ENCODE assay signal across 23 cellular contexts in the genomic region with DNA sequence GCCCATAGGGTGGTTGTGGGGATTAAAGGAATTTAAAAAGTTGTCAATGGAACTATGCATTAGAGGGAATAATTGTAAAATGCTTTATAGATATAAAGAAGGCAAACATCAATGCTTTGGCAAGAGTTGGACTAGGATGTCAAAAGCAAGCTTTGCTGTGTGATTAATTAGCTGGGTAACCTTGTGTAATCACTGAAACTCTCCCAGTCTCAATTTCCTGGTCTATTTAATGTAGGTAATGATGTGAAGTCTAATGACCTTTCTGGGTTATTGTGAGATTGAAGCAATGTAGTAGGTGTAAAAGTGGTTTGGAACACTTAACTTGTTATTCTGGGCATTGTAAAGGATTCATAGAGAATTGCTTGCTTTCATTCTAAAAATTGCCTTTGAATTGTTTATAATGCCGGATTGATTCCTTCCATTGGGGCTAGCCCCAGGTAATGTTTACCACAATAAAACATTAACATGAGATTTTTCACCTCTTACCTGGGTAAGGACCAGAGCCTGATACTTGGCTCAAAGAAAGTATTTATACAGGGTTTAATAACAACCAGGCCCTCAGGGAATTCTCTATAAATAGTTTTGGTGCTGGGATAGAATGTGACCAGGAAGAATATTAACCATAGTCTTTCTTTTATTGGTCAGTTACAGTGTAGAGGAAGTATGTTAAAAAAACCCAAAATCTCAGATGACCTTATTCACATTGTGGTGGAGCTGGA. TPM values are rescaled to one million over a fixed set of nuclear protein-coding genes. Genes with fewer than 3 reads are reported as not detected.
DNase-seq lines count a peak whose midpoint lies in the region; ATAC-seq, FAIRE-seq and TF ChIP-seq lines count a peak whose summit lies in the region.
"Had no signal": no experiment of that assay in that cellular context is flagged by ENCODE, and none has a peak within 500 bp of the region (broad histone marks: within the 10 kb centered on the region; RNA-seq: fewer than 3 reads in every experiment).

No MANE protein-coding gene starts in this region.

- H3K36me3 ChIP-seq in GM12878 (ENCODE audit: control insufficient read depth in 2 of 2, insufficient read depth in 2 of 2, low read length in 1 of 2): no peaks in the 10 kb centered on the region
- no peaks in the 10 kb centered on the region for H3K36me3 ChIP-seq in CD8-positive, alpha-beta T cell (ENCODE audit: insufficient read depth, low read length)
- H3K36me3 ChIP-seq: right atrium auricular region had no signal

- no peak for FAIRE-seq in GM12878 (lab: Jason Lieb, UNC)
- FAIRE-seq in D721Med (lab: Jason Lieb, UNC): no peak
- FAIRE-seq: GM12891, GM19239 had no signal

- H3K27me3 ChIP-seq in GM12878 (replicated peaks in 1 of 2; ENCODE audit: control insufficient read depth in 2 of 2, insufficient read depth in 2 of 2, low read length in 1 of 2): no peaks in the 10 kb centered on the region
- no peaks in the 10 kb centered on the region for H3K27me3 ChIP-seq in CD8-positive, alpha-beta T cell (ENCODE audit: insufficient read depth, low read length)
- H3K27me3 ChIP-seq: right atrium auricular region had no signal

- peaks cover 15% of the 10 kb centered on the region for H3K4me1 Mint-ChIP-seq in CD8-positive, alpha-beta T cell (ENCODE audit: low read depth)

- no peaks in the 10 kb centered on the region for H3K9me3 Mint-ChIP-seq in CD8-positive, alpha-beta T cell
- H3K9me3 Mint-ChIP-seq: activated CD4-positive, alpha-beta T cell treated with anti-CD3 and anti-CD28 coated beads, Interleukin-2, amount 10 ng/mL, durations not matched to agents 24 days and 14 days; CD4-positive, alpha-beta memory T cell had no signal

- no peaks in the 10 kb centered on the region for H3K36me3 Mint-ChIP-seq in CD8-positive, alpha-beta T cell
- H3K36me3 Mint-ChIP-seq: activated CD8-positive, alpha-beta memory T cell treated with anti-CD3 and anti-CD28 coated beads, Interleukin-2, amount 10 ng/mL, durations not matched to agents 7 days and 5 days; activated naive CD8-positive, alpha-beta T cell; type B pancreatic cell had no signal

- no peak for TF ChIP-seq RAD21 in GM12878 (IDR thresholded peaks at IDR 0.05; ENCODE audit: insufficient read depth, low read depth, low read length)

- H3K27ac ChIP-seq in GM12878 (ENCODE audit: control insufficient read depth, insufficient read depth): no peak overlapping the region
- no peak overlapping the region for H3K27ac ChIP-seq in CD8-positive, alpha-beta T cell (ENCODE audit: low read depth, low read length)
- H3K27ac ChIP-seq: KMS-11, right atrium auricular region had no signal

- H2AFZ ChIP-seq in GM12878 (ENCODE audit: control insufficient read depth, low read depth, low read length): no peak overlapping the region

- H3K4me2 ChIP-seq in GM12878 (ENCODE audit: control insufficient read depth, insufficient read depth): no peak overlapping the region
- H3K4me2 ChIP-seq: KMS-11 had no signal

- H3K4me3 Mint-ChIP-seq in CD8-positive, alpha-beta T cell: no peak overlapping the region
- H3K4me3 Mint-ChIP-seq: activated CD4-positive, alpha-beta T cell treated with anti-CD3 and anti-CD28 coated beads, Interleukin-2, amount 10 ng/mL, durations not matched to agents 24 days and 14 days; activated CD8-positive, alpha-beta memory T cell treated with anti-CD3 and anti-CD28 coated beads, Interleukin-2, amount 10 ng/mL, durations not matched to agents 7 days and 5 days; activated naive CD8-positive, alpha-beta T cell; activated T-helper 1 cell treated with anti-CD3 and anti-CD28 coated beads, Interleukin-12 subunit alpha, Interleukin-12 subunit beta, Interleukin-2, Interleukin-4 antibody, amounts not matched to agents 30 ng/mL and 10 ng/mL and 1 ng/mL, durations not matched to agents 14 hours and 24 hours and 36 hours; CD4-positive, alpha-beta memory T cell; naive thymus-derived CD4-positive, alpha-beta T cell; T-helper 1 cell treated with Interleukin-12 subunit alpha and Interleukin-12 subunit beta and Interleukin-4 antibody, amounts not matched to agents 30 μg/mL and 1 μg/mL, for 36 hours; type B pancreatic cell had no signal

- no peaks in the 10 kb centered on the region; the same call in 2 of the 3 replicates for H3K9me3 ChIP-seq in GM12878 (replicated peaks; ENCODE audit: control insufficient read depth, insufficient read depth, low read length)
- no peaks in the 10 kb centered on the region for H3K9me3 ChIP-seq in CD8-positive, alpha-beta T cell (ENCODE audit: low read length)
- H3K9me3 ChIP-seq: right atrium auricular region had no signal

- no TSS peak for BruUV-seq in GM12878 (replicated peaks; lab: Mats Ljungman, UMichigan)

- no peak overlapping the region for H3K27ac Mint-ChIP-seq in CD8-positive, alpha-beta T cell
- H3K27ac Mint-ChIP-seq: activated CD4-positive, alpha-beta T cell treated with anti-CD3 and anti-CD28 coated beads, Interleukin-2, amount 10 ng/mL, durations not matched to agents 24 days and 14 days; activated CD8-positive, alpha-beta memory T cell treated with anti-CD3 and anti-CD28 coated beads, Interleukin-2, amount 10 ng/mL, durations not matched to agents 7 days and 5 days; activated naive CD8-positive, alpha-beta T cell; activated T-helper 1 cell treated with anti-CD3 and anti-CD28 coated beads, Interleukin-12 subunit alpha, Interleukin-12 subunit beta, Interleukin-2, Interleukin-4 antibody, amounts not matched to agents 30 ng/mL and 10 ng/mL and 1 ng/mL, durations not matched to agents 14 hours and 24 hours and 36 hours; T-helper 1 cell treated with Interleukin-12 subunit alpha and Interleukin-12 subunit beta and Interleukin-4 antibody, amounts not matched to agents 30 μg/mL and 1 μg/mL, for 36 hours; type B pancreatic cell had no signal

- H3K4me3 ChIP-seq in GM12878: no peak overlapping the region
- no peak overlapping the region for H3K4me3 ChIP-seq in CD8-positive, alpha-beta T cell (ENCODE audit: low read depth, low read length)
- H3K4me3 ChIP-seq: right atrium auricular region had no signal

- H4K20me1 ChIP-seq in GM12878 (ENCODE audit: control insufficient read depth, insufficient read depth): no peaks in the 10 kb centered on the region

- DNase-seq in DMS153 (lab: John Stamatoyannopoulos, UW) (peak; percentile 52), HT-29 (ENCODE audit: low spot score) (peak; percentile 36), GM12878 (ENCODE audit: low read depth, low spot score) (no peak), kidney tubule cell (ENCODE audit: low spot score) (peak; percentile 33), NCI-H2227 treated with DMSO at 0.1 percent for 48 hours (lab: John Stamatoyannopoulos, UW) (no peak), D721Med (ENCODE audit: insufficient read length, low spot score) (no peak)
- no peak for DNase-seq in CD8-positive, alpha-beta T cell
- DNase-seq: activated CD4-positive, alpha-beta T cell treated with anti-CD3 and anti-CD28 coated beads, Interleukin-2, amount 10 ng/mL, durations not matched to agents 24 days and 14 days; activated CD8-positive, alpha-beta memory T cell treated with anti-CD3 and anti-CD28 coated beads, Interleukin-2, amount 10 ng/mL, durations not matched to agents 7 days and 5 days; CD4-positive, alpha-beta memory T cell; DMS79 treated with DMSO at 0.1 percent for 48 hours; naive thymus-derived CD4-positive, alpha-beta T cell; NK-92 treated with Interleukin-12 subunit alpha and Interleukin-12 subunit beta, amount 100 ng/mL, for 24 hours; occipital lobe had no signal

- intact Hi-C loops in GM12878 (cut with micrococcal nuclease; ENCODE audit: unreplicated experiment): no loop called here
- intact Hi-C loops in CD8-positive, alpha-beta T cell (cut with DNase I, micrococcal nuclease): no loop called here

- SMC1A ChIA-PET in GM12878 (lab: Charles Lee; ENCODE audit: uncharacterized antibody, unreplicated experiment): no interaction called here

- TF ChIP-seq CTCF in GM12878 (IDR thresholded peaks at IDR 0.05 in 2 of 3, conservative IDR thresholded peaks at IDR 0.05 in 1 of 3; ENCODE audit: control insufficient read depth in 2 of 3, extremely low read depth in 1 of 3, insufficient read depth in 1 of 3, low read depth in 3 of 3, low read length in 3 of 3) (no peak), D721Med (IDR thresholded peaks at IDR 0.05; ENCODE audit: insufficient read depth, missing control alignments) (no peak)
- no peak for TF ChIP-seq CTCF in CD8-positive, alpha-beta T cell (IDR thresholded peaks at IDR 0.05)

- in situ Hi-C loops in GM12878 (cut with MboI): no loop called here

- 25% methylated on average over 1 of the region's 1 CpG for WGBS in GM12878 (ENCODE audit: insufficient coverage, insufficient replicate concordance, low lambda C conversion rate, missing lambda C conversion rate)

- no peaks in the 10 kb centered on the region for H3K4me1 ChIP-seq in GM12878 (ENCODE audit: control insufficient read depth, insufficient read depth, low read length)
- H3K4me1 ChIP-seq in CD8-positive, alpha-beta T cell (ENCODE audit: insufficient read depth, low read length): peaks cover 9% of the 10 kb centered on the region
- H3K4me1 ChIP-seq: right atrium auricular region had no signal

- ATAC-seq in GM12878 (peak; percentile 33; the same call in 2 of the 3 replicates), HG02588 (IDR thresholded peaks at IDR 0.05; ENCODE audit: unreplicated experiment) (no peak)
- ATAC-seq in CD8-positive, alpha-beta T cell: no peak
- ATAC-seq: activated CD8-positive, alpha-beta memory T cell treated with anti-CD3 and anti-CD28 coated beads, Interleukin-2, amount 10 ng/mL, durations not matched to agents 7 days and 5 days; naive thymus-derived CD4-positive, alpha-beta T cell had no signal

- RAD21 ChIA-PET in GM12878 (lab: Charles Lee; ENCODE audit: unreplicated experiment): no interaction called here

- no peak for TF ChIP-seq EP300 in GM12878 (IDR thresholded peaks at IDR 0.05; ENCODE audit: borderline replicate concordance in 1 of 2, control insufficient read depth in 1 of 2, low read depth in 2 of 2, low read length in 2 of 2)

- H3K9ac ChIP-seq in GM12878 (ENCODE audit: control insufficient read depth, insufficient read depth, low read length): no peak overlapping the region
- H3K9ac ChIP-seq: KMS-11 had no signal

- H3K27me3 Mint-ChIP-seq in CD8-positive, alpha-beta T cell (ENCODE audit: low read depth): no peaks in the 10 kb centered on the region
- H3K27me3 Mint-ChIP-seq: activated CD4-positive, alpha-beta T cell treated with anti-CD3 and anti-CD28 coated beads, Interleukin-2, amount 10 ng/mL, durations not matched to agents 24 days and 14 days; activated CD8-positive, alpha-beta memory T cell treated with anti-CD3 and anti-CD28 coated beads, Interleukin-2, amount 10 ng/mL, durations not matched to agents 7 days and 5 days; activated naive CD8-positive, alpha-beta T cell; CD4-positive, alpha-beta memory T cell; naive thymus-derived CD4-positive, alpha-beta T cell; type B pancreatic cell had no signal

- no peak for TF ChIP-seq POLR2A in GM12878 (IDR thresholded peaks at IDR 0.05; ENCODE audit: low read depth, low read length)

- POLR2A ChIA-PET in GM12878 (lab: Charles Lee): interaction anchor here (0.6 kb wide), 1 partner anchor 18 kb away, joined by 3 read pairs; no protein-coding TSS in a partner anchor
- POLR2A ChIA-PET in CD8-positive, alpha-beta T cell (lab: Charles Lee): no interaction called here

- CTCF ChIA-PET in GM12878 (lab: Yijun Ruan, JAX): no interaction called here
- CTCF ChIA-PET in CD8-positive, alpha-beta T cell (lab: Charles Lee): no interaction called here

- no peaks in the 10 kb centered on the region for H3K79me2 ChIP-seq in GM12878 (ENCODE audit: control insufficient read depth, insufficient read depth, low read length)

RNA-seq across cellular contexts. Expression of gene CLINT1, which starts 30.0 kb away (rescaled TPM):
- total RNA-seq in HT-29 (2014; rRNA removed; shearing (Covaris generic)): 70.0 and 101 TPM in 2 replicates
- total RNA-seq in GM12878 (2013; cell fraction: nucleolus; rRNA removed): 117 and 124 TPM in 2 replicates
- total RNA-seq in GM12878 (2014; rRNA removed): 94.9 and 113 TPM in 2 replicates
- total RNA-seq in GM12878 (2014; rRNA removed; fragmentation: Illumina TruSeq; extraction: Trizol): 78.0 and 79.3 TPM in 2 replicates
- 78.6 and 96.7 TPM in 2 replicates for total RNA-seq in GM12878 (2021)
- polyA plus RNA-seq in GM12878 (2011; ENCODE audit: low read depth): 31.2 TPM
- 118 and 126 TPM in 2 replicates for polyA plus RNA-seq in GM12878 (2011; rRNA removed)
- polyA plus RNA-seq in GM12878 (2011; cell fraction: cytosol; rRNA removed): 187 and 205 TPM in 2 replicates
- 156 and 163 TPM in 2 replicates for polyA plus RNA-seq in GM12878 (2011; cell fraction: nucleus; rRNA removed)
- 23.7 and 24.9 TPM in 2 replicates for polyA plus RNA-seq in GM12878 (2012)
- 136 and 150 TPM in 2 replicates for polyA plus RNA-seq in GM12878 (2014; fragmentation: Illumina TruSeq; extraction: Trizol)
- polyA plus RNA-seq in GM12878 (2014; fragmentation: Nextera tagmentation; extraction: Ambion mirVana): 10 to 100 TPM; 30.0 to 40.2 TPM
- polyA plus RNA-seq in GM12878 (2014; rRNA removed): 100 and 102 TPM in 2 replicates
- polyA plus RNA-seq in GM12878 (2016; fragmentation: Nextera tagmentation; extraction: Ambion mirVana): 100 to 1,000 TPM; 111 to 118 TPM
- polyA minus RNA-seq in GM12878 (2011; rRNA and poly(A)+ RNA removed): 233 and 304 TPM in 2 replicates
- 50.5 and 63.3 TPM in 2 replicates for polyA minus RNA-seq in GM12878 (2011; cell fraction: cytosol; rRNA and poly(A)+ RNA removed)
- polyA minus RNA-seq in GM12878 (2011; cell fraction: nucleus; rRNA and poly(A)+ RNA removed): 38.8 and 58.5 TPM in 2 replicates
- 100 to 1,000 TPM in 1 of 2 experiments, 10 to 100 TPM in 1; 94.7 to 101 TPM for total RNA-seq in CD8-positive, alpha-beta T cell

Comparison
In these comparisons a context has a peak if more than half of its experiments do, and no peak if none do; other contexts are left out.
1. DNase-seq: peak in DMS153 (single experiment), HT-29 (single experiment) and kidney tubule cell (single experiment); none in GM12878 (single experiment), NCI-H2227 treated with DMSO at 0.1 percent for 48 hours (single experiment), CD8-positive, alpha-beta T cell (0 of 7) and D721Med (single experiment).